ENCODE assay signal across 1 cellular context in genomic region chr10:96415896-96416554, GRCh38.
TF ChIP-seq lines count a peak whose summit lies in the region.

No MANE protein-coding gene starts in this region.

TF ChIP-seq in K562, 482 proteins besides CTCF, POLR2A, EP300 and RAD21 (continued from another document and continues in another):
- TF ChIP-seq NRF1 (conservative IDR thresholded peaks at IDR 0.05 in 1 of 2, IDR thresholded peaks at IDR 0.05 in 1 of 2) (no peak), ZNF561 (CRISPR knock-in tag; conservative IDR thresholded peaks at IDR 0.05) (no peak), ZNF655 (CRISPR knock-in tag; IDR thresholded peaks at IDR 0.05) (no peak), ZFP91 (CRISPR knock-in tag; IDR thresholded peaks at IDR 0.05) (no peak), RBM25 (IDR thresholded peaks at IDR 0.05; ENCODE audit: low read depth, low read length, severe bottlenecking) (no peak), ZNF830 (CRISPR knock-in tag; IDR thresholded peaks at IDR 0.05) (no peak), RCOR1 (IDR thresholded peaks at IDR 0.05; ENCODE audit: borderline replicate concordance in 1 of 2, low read depth in 2 of 2, low read length in 2 of 2) (no peak), TFAM (CRISPR knock-in tag; conservative IDR thresholded peaks at IDR 0.05) (no peak), MAFG (tag; conservative IDR thresholded peaks at IDR 0.05) (peak; percentile 91), TAL1 (IDR thresholded peaks at IDR 0.05) (no peak), CREB3L1 (IDR thresholded peaks at IDR 0.05; ENCODE audit: borderline replicate concordance, low read depth) (no peak), C11orf30 (IDR thresholded peaks at IDR 0.05; ENCODE audit: low read depth) (peak; percentile 89), THRB (CRISPR knock-in tag; conservative IDR thresholded peaks at IDR 0.05) (no peak), CHD1 (IDR thresholded peaks at IDR 0.05; ENCODE audit: low read length) (no peak), MAFF (IDR thresholded peaks at IDR 0.05; ENCODE audit: low read length) (peak; percentile 81), ZNF398 (CRISPR knock-in tag; IDR thresholded peaks at IDR 0.05) (no peak), ZNF512 (tag; IDR thresholded peaks at IDR 0.05) (no peak), MAFK (IDR thresholded peaks at IDR 0.05; ENCODE audit: low read length) (peak; percentile 78), RNF219 (CRISPR knock-in tag; IDR thresholded peaks at IDR 0.05) (no peak), ELF4 (CRISPR knock-in tag; IDR thresholded peaks at IDR 0.05) (no peak), THAP12 (CRISPR knock-in tag; IDR thresholded peaks at IDR 0.05) (no peak), SMAD1 (IDR thresholded peaks at IDR 0.05; ENCODE audit: low read depth, low read length, partially characterized antibody) (no peak), ZNF316 (IDR thresholded peaks at IDR 0.05) (peak; percentile 91), ZNF77 (CRISPR knock-in tag; IDR thresholded peaks at IDR 0.05) (no peak), TEAD2 (tag; IDR thresholded peaks at IDR 0.05) (no peak), ZBTB49 (CRISPR knock-in tag; IDR thresholded peaks at IDR 0.05; ENCODE audit: borderline replicate concordance) (no peak), NR2C1 (IDR thresholded peaks at IDR 0.05) (no peak), NR2C1 (tag; IDR thresholded peaks at IDR 0.05) (no peak), ZNF707 (CRISPR knock-in tag; conservative IDR thresholded peaks at IDR 0.05) (no peak), NR2C2 (CRISPR knock-in tag; IDR thresholded peaks at IDR 0.05) (no peak), NR2C2 (tag; IDR thresholded peaks at IDR 0.05) (no peak), NFE2 (IDR thresholded peaks at IDR 0.05; ENCODE audit: low read depth) (peak; percentile 73), ZNF518B (CRISPR knock-in tag; IDR thresholded peaks at IDR 0.05) (no peak), ZNF280A (IDR thresholded peaks at IDR 0.05; ENCODE audit: low read depth, partially characterized antibody) (no peak)
